13 cellular contexts compared by ENCODE assay signal in genomic region chr15:88391700-88392099, GRCh38.
"Had no signal": no experiment of that assay in that cellular context is flagged by ENCODE, and none has a peak within 500 bp of the region (broad histone marks: within the 10 kb centered on the region; RNA-seq: fewer than 3 reads in every experiment).

No MANE protein-coding gene starts in this region.

- H3K36me3 ChIP-seq: left ventricle myocardium inferior had no signal

- ATAC-seq: activated CD8-positive, alpha-beta T cell treated with anti-CD3 and anti-CD28 coated beads, Interleukin-2, amount 10 ng/mL, durations not matched to agents 7 days and 5 days; natural killer cell treated with Interleukin-12 subunit alpha and Interleukin-12 subunit beta and Interleukin-15 and Interleukin-18, amount 100 ng/mL, for 72 hours; stimulated activated memory B cell treated with anti-CD40 and anti-IgM and Interleukin-4, amounts not matched to agents 10 μg/mL and 1 μg/mL and 100 μg/mL, for 72 hours; WTC11 had no signal

- H3K4me3 ChIP-seq: left ventricle myocardium inferior had no signal

- DNase-seq: activated CD4-positive, alpha-beta T cell treated with anti-CD3 and anti-CD28 coated beads for 48 hours; activated CD8-positive, alpha-beta memory T cell treated with anti-CD3 and anti-CD28 coated beads, Interleukin-2, amount 50 U/mL, for 4 hours; activated CD8-positive, alpha-beta T cell treated with anti-CD3 and anti-CD28 coated beads, Interleukin-2, amount 10 ng/mL, durations not matched to agents 7 days and 5 days; activated effector memory CD4-positive, alpha-beta T cell treated with anti-CD3 and anti-CD28 coated beads, Interleukin-2, amount 50 U/mL, for 16 hours; activated T-cell treated with anti-CD3 and anti-CD28 coated beads, Interleukin-2, amount 50 U/mL, for 48 hours; dermis blood vessel endothelial cell; erythroblast; glutamatergic neuron; left ventricle myocardium inferior; T-helper 2 cell had no signal
